8 cellular contexts compared by ENCODE assay signal in the genomic region with DNA sequence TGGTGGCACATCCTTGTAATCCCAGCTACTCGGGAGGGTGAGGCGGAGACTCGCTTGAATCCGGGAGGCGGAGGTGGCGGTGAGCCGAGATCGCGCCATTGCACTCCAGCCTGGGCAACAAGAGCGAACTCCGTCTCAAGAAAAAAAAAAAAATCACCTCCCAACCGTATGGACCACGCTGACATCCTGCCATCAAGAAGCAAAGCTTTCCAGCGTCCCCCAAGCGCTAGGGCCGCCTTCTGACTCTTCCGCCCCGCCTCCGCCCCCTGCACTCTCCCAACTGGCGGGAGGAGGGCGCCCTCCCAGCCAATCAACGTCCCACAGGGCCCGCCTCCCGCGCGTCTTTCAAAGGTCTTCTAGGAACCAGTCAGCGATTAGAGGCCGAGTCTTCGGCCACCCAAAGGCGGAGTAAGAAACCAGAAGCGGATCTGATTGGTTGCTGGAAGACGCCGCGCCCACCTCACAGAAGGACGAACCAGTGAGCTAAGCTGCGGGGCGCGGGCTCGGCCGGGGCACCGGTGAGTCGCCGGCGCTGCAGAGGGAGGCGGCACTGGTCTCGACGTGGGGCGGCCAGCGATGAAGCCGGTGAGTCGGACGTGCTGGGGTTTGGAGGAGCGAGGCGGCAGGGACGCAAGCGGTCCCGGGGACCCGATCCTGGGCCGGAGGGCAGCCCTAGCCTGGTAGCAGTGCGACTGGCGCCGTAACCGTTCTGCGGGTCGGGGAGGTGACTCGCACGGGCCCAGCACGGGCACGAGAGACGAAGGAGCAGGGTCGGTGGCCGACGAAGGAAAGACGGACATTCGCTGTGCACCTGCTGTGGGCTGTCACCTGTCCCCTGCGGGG. TPM values are rescaled to one million over a fixed set of nuclear protein-coding genes. Genes with fewer than 3 reads are reported as not detected.
DNase-seq lines count a peak whose midpoint lies in the region; ATAC-seq and TF ChIP-seq lines count a peak whose summit lies in the region.

A gene with protein sequence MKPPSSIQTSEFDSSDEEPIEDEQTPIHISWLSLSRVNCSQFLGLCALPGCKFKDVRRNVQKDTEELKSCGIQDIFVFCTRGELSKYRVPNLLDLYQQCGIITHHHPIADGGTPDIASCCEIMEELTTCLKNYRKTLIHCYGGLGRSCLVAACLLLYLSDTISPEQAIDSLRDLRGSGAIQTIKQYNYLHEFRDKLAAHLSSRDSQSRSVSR (plus strand): TSS at position 515 of the 843 bp plus-strand sequence. CDS start 62 bp downstream, at position 577.

- peak within 1 kb of the TSS; percentile 51 to 65 for H3K27ac ChIP-seq in mucosa of rectum (ENCODE audit: low read depth in 2 of 2, low read length in 2 of 2)

- no peak for TF ChIP-seq EP300 in Ishikawa (IDR thresholded peaks at IDR 0.05; ENCODE audit: borderline replicate concordance)

- TF ChIP-seq CTCF in epithelial cell of proximal tubule (conservative IDR thresholded peaks at IDR 0.05; ENCODE audit: low read depth, low read length): no peak

- peak; percentile 96 for ATAC-seq in GM21576 (IDR thresholded peaks at IDR 0.05; ENCODE audit: unreplicated experiment)

- H3K9ac ChIP-seq in mucosa of rectum (ENCODE audit: low read depth in 1 of 2, low read length in 2 of 2): peak within 1 kb of the TSS; percentile 79 to 82

- peak; percentile 100 for DNase-seq in DMS53 (lab: John Stamatoyannopoulos, UW)
- DNase-seq in OCI-M2 (lab: John Stamatoyannopoulos, UW; ENCODE audit: unreplicated experiment): peak; percentile 91
- DNase-seq in activated T-cell treated with anti-CD3 and anti-CD28 coated beads for 4 hours: peak; percentile 93
- peak; percentile 87 for DNase-seq in epithelial cell of proximal tubule (ENCODE audit: low read depth)
- DNase-seq in stimulated activated CD8-positive, alpha-beta memory T cell treated with anti-CD3 and anti-CD28 coated beads, Interleukin-4, amount 100 ng/mL, for 48 hours: peak; percentile 97

- peaks cover 5 to 6% of the 10 kb centered on the region in 2 donors for H3K4me1 ChIP-seq in mucosa of rectum (ENCODE audit: control insufficient read depth in 2 of 2, insufficient read depth in 2 of 2, low read length in 2 of 2)

- H3K36me3 ChIP-seq in mucosa of rectum (ENCODE audit: control insufficient read depth in 2 of 2, insufficient read depth in 2 of 2, low read length in 2 of 2): no peaks in the 10 kb centered on the region

- TF ChIP-seq RAD21 in Ishikawa (IDR thresholded peaks at IDR 0.05; ENCODE audit: low read depth): no peak

- no peaks in the 10 kb centered on the region for H3K27me3 ChIP-seq in mucosa of rectum (ENCODE audit: control insufficient read depth in 2 of 2, insufficient read depth in 2 of 2, low read length in 2 of 2)

- H3K9me3 ChIP-seq in mucosa of rectum (ENCODE audit: control insufficient read depth in 2 of 2, low read length in 2 of 2): no peaks in the 10 kb centered on the region

- peak within 1 kb of the TSS; percentile 92 for H3K4me3 ChIP-seq in epithelial cell of proximal tubule (ENCODE audit: low read depth, low read length)
- peak within 1 kb of the TSS; percentile 87 to 89 for H3K4me3 ChIP-seq in mucosa of rectum (ENCODE audit: low read length in 2 of 2)

TF ChIP-seq in Ishikawa, 13 proteins besides CTCF, POLR2A, EP300 and RAD21:
- TF ChIP-seq NFIC (IDR thresholded peaks at IDR 0.05) (no peak), YY1 (IDR thresholded peaks at IDR 0.05; ENCODE audit: low read depth) (peak; percentile 18; the same call in 1 of the 2 replicates), CREB1 (IDR thresholded peaks at IDR 0.05; ENCODE audit: low read depth) (peak; percentile 17; the same call in 1 of the 2 replicates), TAF1 (IDR thresholded peaks at IDR 0.05; ENCODE audit: low read depth) (peak; percentile 85), TCF12 (IDR thresholded peaks at IDR 0.05; ENCODE audit: low read depth) (peak; percentile 19; the same call in 1 of the 2 replicates), FOXM1 (IDR thresholded peaks at IDR 0.05; ENCODE audit: borderline replicate concordance, low read depth) (peak; percentile 100)
- TF ChIP-seq, protein P1, sequence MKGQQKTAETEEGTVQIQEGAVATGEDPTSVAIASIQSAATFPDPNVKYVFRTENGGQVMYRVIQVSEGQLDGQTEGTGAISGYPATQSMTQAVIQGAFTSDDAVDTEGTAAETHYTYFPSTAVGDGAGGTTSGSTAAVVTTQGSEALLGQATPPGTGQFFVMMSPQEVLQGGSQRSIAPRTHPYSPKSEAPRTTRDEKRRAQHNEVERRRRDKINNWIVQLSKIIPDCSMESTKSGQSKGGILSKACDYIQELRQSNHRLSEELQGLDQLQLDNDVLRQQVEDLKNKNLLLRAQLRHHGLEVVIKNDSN (IDR thresholded peaks at IDR 0.05): no peak
- TF ChIP-seq, protein P2, sequence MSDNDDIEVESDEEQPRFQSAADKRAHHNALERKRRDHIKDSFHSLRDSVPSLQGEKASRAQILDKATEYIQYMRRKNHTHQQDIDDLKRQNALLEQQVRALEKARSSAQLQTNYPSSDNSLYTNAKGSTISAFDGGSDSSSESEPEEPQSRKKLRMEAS (IDR thresholded peaks at IDR 0.05): peak; percentile 64; the same call in 1 of the 2 replicates

RNA-seq across cellular contexts. Expression of the gene that starts here (rescaled TPM):
- total RNA-seq in epithelial cell of proximal tubule: 64.5 and 81.4 TPM in 2 replicates

Comparison
In these comparisons a context has a peak if more than half of its experiments do, and no peak if none do; other contexts are left out.
1. Peak in every context shown above with its lines: DNase-seq, ATAC-seq, H3K4me3 ChIP-seq and H3K27ac ChIP-seq.